ENCODE assay signal across 10 cellular contexts in the genomic region with DNA sequence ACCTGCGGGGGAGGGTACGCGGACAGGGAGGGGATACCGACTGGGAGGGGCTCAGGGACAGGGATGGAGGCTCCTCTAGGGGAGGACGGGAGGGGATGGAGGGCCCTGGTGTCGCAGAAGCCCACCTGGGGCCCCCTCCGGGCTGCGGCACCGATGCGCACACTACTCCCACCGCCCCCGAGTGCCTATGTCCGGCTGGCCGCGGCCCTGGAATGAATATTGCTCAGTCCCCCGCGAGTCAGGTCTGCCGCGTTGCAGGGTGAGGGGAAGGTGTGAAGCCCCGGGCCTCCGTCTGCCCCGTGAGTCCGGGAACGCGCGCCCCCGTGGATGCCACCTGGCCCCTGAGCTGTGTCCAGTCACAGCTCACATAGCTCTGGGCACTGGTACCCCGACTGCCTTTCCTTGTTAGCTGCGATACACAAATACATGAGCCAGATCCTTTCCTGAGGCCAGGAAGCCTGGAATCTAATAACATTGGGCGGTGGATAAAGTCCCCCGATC. TPM values are rescaled to one million over a fixed set of nuclear protein-coding genes. Genes with fewer than 3 reads are reported as not detected.
DNase-seq lines count a peak whose midpoint lies in the region; ATAC-seq and TF ChIP-seq lines count a peak whose summit lies in the region.
"Had no signal": no experiment of that assay in that cellular context is flagged by ENCODE, and none has a peak within 500 bp of the region (broad histone marks: within the 10 kb centered on the region; RNA-seq: fewer than 3 reads in every experiment).

No MANE protein-coding gene starts in this region.

- H3K9me3 Mint-ChIP-seq in nephron progenitor cell: peaks cover 4% of the 10 kb centered on the region
- no peaks in the 10 kb centered on the region for H3K9me3 Mint-ChIP-seq in CD4-positive, alpha-beta T cell
- no peaks in the 10 kb centered on the region for H3K9me3 Mint-ChIP-seq in chondrocyte (ENCODE audit: low read depth)

- H3K36me3 ChIP-seq in HUES6 (ENCODE audit: control insufficient read depth, insufficient read depth, low read length) (no peaks in the 10 kb centered on the region), mucosa of descending colon (ENCODE audit: low read depth) (no peaks in the 10 kb centered on the region)

- intact Hi-C loops in mucosa of descending colon (cut with DNase I, micrococcal nuclease): no loop called here
- intact Hi-C loops in CD4-positive, alpha-beta T cell (cut with DNase I, micrococcal nuclease): no loop called here
- intact Hi-C loops in sciatic nerve (cut with DNase I): no loop called here

- H3K4me1 ChIP-seq in HUES6 (ENCODE audit: control insufficient read depth, insufficient read depth, low read length): no peaks in the 10 kb centered on the region
- peaks cover 10% of the 10 kb centered on the region for H3K4me1 ChIP-seq in mucosa of descending colon (ENCODE audit: low read depth)

- ATAC-seq in mucosa of descending colon: peak; percentile 10
- no peak for ATAC-seq in CD4-positive, alpha-beta T cell (ENCODE audit: poor library complexity)
- ATAC-seq in sciatic nerve: no peak

- peaks cover 3% of the 10 kb centered on the region for H3K36me3 Mint-ChIP-seq in nephron progenitor cell (ENCODE audit: low read depth)
- H3K36me3 Mint-ChIP-seq in CD4-positive, alpha-beta T cell (ENCODE audit: low read depth): no peaks in the 10 kb centered on the region
- no peaks in the 10 kb centered on the region for H3K36me3 Mint-ChIP-seq in chondrocyte (ENCODE audit: low read depth)

- peaks cover 12% of the 10 kb centered on the region for H3K27me3 Mint-ChIP-seq in nephron progenitor cell (ENCODE audit: low read depth, poor library complexity)
- H3K27me3 Mint-ChIP-seq in CD4-positive, alpha-beta T cell: peaks cover 85% of the 10 kb centered on the region
- peaks cover 8% of the 10 kb centered on the region for H3K27me3 Mint-ChIP-seq in chondrocyte (ENCODE audit: low read depth)

- H3K9me3 ChIP-seq in HUES6 (ENCODE audit: control insufficient read depth, insufficient read depth, low read depth, low read length): no peaks in the 10 kb centered on the region
- H3K9me3 ChIP-seq in mucosa of descending colon: no peaks in the 10 kb centered on the region
- no peaks in the 10 kb centered on the region for H3K9me3 ChIP-seq in CD4-positive, alpha-beta T cell (ENCODE audit: control insufficient read depth, low read length)

- no peak overlapping the region for H3K27ac ChIP-seq in HUES6 (ENCODE audit: low read depth, low read length)
- no peak overlapping the region for H3K27ac ChIP-seq in CD4-positive, alpha-beta T cell (ENCODE audit: low read depth, low read length)

- no peaks in the 10 kb centered on the region for H3K4me1 Mint-ChIP-seq in nephron progenitor cell
- peaks cover 31% of the 10 kb centered on the region for H3K4me1 Mint-ChIP-seq in CD4-positive, alpha-beta T cell (ENCODE audit: low read depth)
- peaks cover 14% of the 10 kb centered on the region for H3K4me1 Mint-ChIP-seq in chondrocyte (ENCODE audit: low read depth)

- no peak overlapping the region for H3K4me3 Mint-ChIP-seq in nephron progenitor cell
- no peak overlapping the region for H3K4me3 Mint-ChIP-seq in CD4-positive, alpha-beta T cell
- no peak overlapping the region for H3K4me3 Mint-ChIP-seq in chondrocyte (ENCODE audit: unreplicated experiment)

- no peak for TF ChIP-seq CTCF in mucosa of descending colon (IDR thresholded peaks at IDR 0.05)
- TF ChIP-seq CTCF in nephron progenitor cell (IDR thresholded peaks at IDR 0.05): no peak
- no peak for TF ChIP-seq CTCF in CD4-positive, alpha-beta T cell (IDR thresholded peaks at IDR 0.05)
- TF ChIP-seq CTCF in chondrocyte (IDR thresholded peaks at IDR 0.05): no peak

- H3K27me3 ChIP-seq in HUES6 (ENCODE audit: control insufficient read depth, insufficient read depth, low read length): peaks cover 49% of the 10 kb centered on the region
- H3K27me3 ChIP-seq in CD4-positive, alpha-beta T cell (ENCODE audit: control insufficient read depth, insufficient read depth, low read length): peaks cover 57% of the 10 kb centered on the region

- DNase-seq in AG20443 (ENCODE audit: low spot score): peak; percentile 8
- DNase-seq in dermis blood vessel endothelial cell: peak; percentile 23
- DNase-seq in mucosa of descending colon: peak; percentile 37 to 59 (median 58)
- no peak for DNase-seq in nephron progenitor cell
- no peak for DNase-seq in CD4-positive, alpha-beta T cell
- DNase-seq in chondrocyte (ENCODE audit: low spot score): no peak
- no peak for DNase-seq in sciatic nerve (ENCODE audit: low spot score)
- DNase-seq: NCI-H446, T1000 had no signal

- H3K27ac Mint-ChIP-seq in nephron progenitor cell (no peak overlapping the region), chondrocyte (ENCODE audit: unreplicated experiment) (no peak overlapping the region)
- no peak overlapping the region for H3K27ac Mint-ChIP-seq in CD4-positive, alpha-beta T cell

- H3K9ac ChIP-seq in HUES6 (ENCODE audit: low read length): no peak overlapping the region

- POLR2A ChIA-PET in CD4-positive, alpha-beta T cell (lab: Charles Lee): no interaction called here

- H3K4me3 ChIP-seq in HUES6 (ENCODE audit: low read depth, low read length) (peak overlapping the region; percentile 53), mucosa of descending colon (peak overlapping the region; percentile 56)

- CTCF ChIA-PET in CD4-positive, alpha-beta T cell (lab: Charles Lee): no interaction called here

RNA-seq across cellular contexts. Expression of a gene that starts 44.5 kb away (rescaled TPM):
- total RNA-seq in dermis blood vessel endothelial cell (0.51 and 1.4 TPM in 2 replicates), mucosa of descending colon (100 to 1,000 TPM; 107 to 326 (median 174) TPM), chondrocyte (not detected in 3 replicates), sciatic nerve (not detected)
- not detected for total RNA-seq in CD4-positive, alpha-beta T cell

Comparison
In these comparisons a context has a peak if more than half of its experiments do, and no peak if none do; other contexts are left out.
1. DNase-seq: peak in AG20443 (single experiment), dermis blood vessel endothelial cell (single experiment) and mucosa of descending colon (3 of 3); none in nephron progenitor cell (single experiment), CD4-positive, alpha-beta T cell (0 of 10), chondrocyte (single experiment) and sciatic nerve (single experiment).
2. RNA of a gene that starts 44.5 kb away (total RNA-seq): 107 to 326 TPM in mucosa of descending colon; not detected in sciatic nerve (single experiment), 0.51 to 1.4 TPM in dermis blood vessel endothelial cell, not detected in CD4-positive, alpha-beta T cell and not detected in chondrocyte; every median in the first group is over 10 times any median in the second.